In the genomic region with DNA sequence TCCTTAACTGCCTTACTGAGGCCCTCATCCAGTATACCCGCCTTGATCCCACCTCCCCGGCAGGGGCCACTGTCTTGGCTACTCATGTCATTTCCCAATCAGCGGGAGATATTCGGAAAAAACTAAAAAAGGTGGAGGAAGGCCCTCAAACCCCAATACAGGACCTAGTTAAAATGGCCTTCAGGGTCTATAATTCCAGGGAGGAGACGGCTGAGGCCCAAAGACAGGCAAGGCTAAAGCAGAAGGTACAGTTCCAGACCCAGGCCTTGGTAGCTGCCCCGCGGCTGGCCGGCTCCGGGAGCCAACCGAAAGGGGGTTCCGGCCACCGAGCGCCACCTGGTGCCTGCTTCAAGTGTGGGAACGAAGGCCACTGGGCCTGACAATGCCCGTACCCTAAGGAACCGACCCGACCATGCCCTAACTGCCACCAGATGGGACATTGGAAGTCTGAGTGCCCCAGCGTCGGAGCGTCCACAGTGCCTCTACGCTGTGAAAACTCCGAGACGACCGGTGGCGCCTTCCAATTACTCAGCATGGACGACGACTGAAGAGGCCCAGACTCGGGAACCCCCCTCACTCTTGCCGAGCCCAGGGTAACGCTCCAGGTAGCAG, we compare ENCODE assay signal across 23 cellular contexts.
"Had no signal": no experiment of that assay in that cellular context is flagged by ENCODE, and none has a peak within 500 bp of the region (broad histone marks: within the 10 kb centered on the region; RNA-seq: fewer than 3 reads in every experiment).

No MANE protein-coding gene starts in this region.

- H3K9me3 ChIP-seq: lower lobe of right lung, mucosa of descending colon, neutrophil, thoracic aorta, tibial nerve had no signal

- H3K36me3 ChIP-seq: lower lobe of right lung, neutrophil, thoracic aorta, tibial nerve, upper lobe of left lung had no signal

- H3K27ac ChIP-seq: lower lobe of right lung, neutrophil, psoas muscle, thoracic aorta, tibial nerve, upper lobe of left lung had no signal

- H3K27ac Mint-ChIP-seq: immature natural killer cell; memory B cell; mesothelial cell of epicardium; naive B cell; natural killer cell treated with Interleukin-12 subunit alpha and Interleukin-12 subunit beta and Interleukin-15 and Interleukin-18, amount 100 ng/mL, for 72 hours; stimulated activated naive B cell treated with anti-CD40 and anti-IgM and Interleukin-4, amounts not matched to agents 10 μg/mL and 1 μg/mL and 100 μg/mL, for 72 hours; stimulated activated naive CD8-positive, alpha-beta T cell treated with anti-CD3 and anti-CD28 coated beads, Interleukin-15, Interleukin-2, amounts not matched to agents 100 ng/mL and 50 ng/mL, for 24 hours had no signal

- H3K4me3 ChIP-seq: lower lobe of right lung, mucosa of descending colon, psoas muscle, thoracic aorta, tibial nerve, upper lobe of left lung had no signal

- H3K4me1 ChIP-seq: lower lobe of right lung, psoas muscle, tibial nerve, upper lobe of left lung had no signal

- DNase-seq: cortex of kidney; hypothalamus; immature natural killer cell; islet precursor cell; left ventricle myocardium superior; lower lobe of right lung; naive B cell; psoas muscle; small intestine; stimulated activated CD4-positive, alpha-beta T cell treated with anti-CD3 and anti-CD28 coated beads, Interleukin-15, amount 100 ng/mL, for 24 hours; stimulated activated CD4-positive, alpha-beta T cell treated with anti-CD3 and anti-CD28 coated beads, Interleukin-2, amount 100 ng/mL, for 48 hours; stimulated activated naive B cell treated with anti-CD40 and anti-IgM and Interleukin-4, amounts not matched to agents 10 μg/mL and 1 μg/mL and 100 μg/mL, for 72 hours had no signal

- ATAC-seq: left ventricle myocardium superior; lower lobe of right lung; mucosa of descending colon; natural killer cell treated with Interleukin-12 subunit alpha and Interleukin-12 subunit beta and Interleukin-15 and Interleukin-18, amount 100 ng/mL, for 72 hours; psoas muscle; right cardiac atrium; stimulated activated naive B cell treated with anti-CD40 and anti-IgM and Interleukin-4, amounts not matched to agents 10 μg/mL and 1 μg/mL and 100 μg/mL, for 72 hours had no signal

- H3K27me3 Mint-ChIP-seq: memory B cell; natural killer cell treated with Interleukin-12 subunit alpha and Interleukin-12 subunit beta and Interleukin-15 and Interleukin-18, amount 100 ng/mL, for 72 hours; stimulated activated naive B cell treated with anti-CD40 and anti-IgM and Interleukin-4, amounts not matched to agents 10 μg/mL and 1 μg/mL and 100 μg/mL, for 72 hours; stimulated activated naive CD8-positive, alpha-beta T cell treated with anti-CD3 and anti-CD28 coated beads, Interleukin-15, Interleukin-2, amounts not matched to agents 100 ng/mL and 50 ng/mL, for 24 hours had no signal

- H3K4me1 Mint-ChIP-seq: immature natural killer cell; memory B cell; mesothelial cell of epicardium; stimulated activated naive B cell treated with anti-CD40 and anti-IgM and Interleukin-4, amounts not matched to agents 10 μg/mL and 1 μg/mL and 100 μg/mL, for 72 hours had no signal

- H3K4me3 Mint-ChIP-seq: immature natural killer cell; memory B cell; mesothelial cell of epicardium; naive B cell; natural killer cell treated with Interleukin-12 subunit alpha and Interleukin-12 subunit beta and Interleukin-15 and Interleukin-18, amount 100 ng/mL, for 72 hours; neural crest cell; stimulated activated naive B cell treated with anti-CD40 and anti-IgM and Interleukin-4, amounts not matched to agents 10 μg/mL and 1 μg/mL and 100 μg/mL, for 72 hours; stimulated activated naive CD8-positive, alpha-beta T cell treated with anti-CD3 and anti-CD28 coated beads, Interleukin-15, Interleukin-2, amounts not matched to agents 100 ng/mL and 50 ng/mL, for 24 hours had no signal

- H3K27me3 ChIP-seq: neutrophil, tibial nerve, upper lobe of left lung had no signal

- H3K36me3 Mint-ChIP-seq: memory B cell; stimulated activated naive B cell treated with anti-CD40 and anti-IgM and Interleukin-4, amounts not matched to agents 10 μg/mL and 1 μg/mL and 100 μg/mL, for 72 hours had no signal
